In the genomic region with DNA sequence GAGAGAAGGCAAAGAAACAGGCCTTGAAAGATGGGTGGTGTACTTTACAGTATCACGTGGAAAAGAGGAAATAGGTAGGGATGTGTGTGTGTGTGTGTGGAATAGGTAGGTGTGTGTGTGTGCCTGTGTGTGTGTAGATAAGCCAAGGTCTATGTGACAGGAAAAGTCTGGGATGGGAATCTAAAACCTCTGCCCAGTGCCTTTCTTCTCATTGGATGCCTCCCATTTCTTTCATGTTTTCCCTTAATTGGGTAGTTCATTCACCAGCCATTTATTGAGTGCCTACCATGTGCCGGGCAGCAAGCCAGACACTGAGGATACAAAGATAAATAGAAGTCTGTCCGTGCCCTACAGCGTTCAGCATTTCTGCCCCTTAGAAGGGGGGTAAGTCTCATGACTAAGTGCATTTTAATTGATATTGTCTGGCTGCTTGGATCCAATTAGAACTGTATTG, we compare ENCODE assay signal across 1 cellular context.
TF ChIP-seq lines count a peak whose summit lies in the region.

No MANE protein-coding gene starts in this region.

TF ChIP-seq in SK-N-SH, 30 proteins besides CTCF, POLR2A, EP300 and RAD21:
- TF ChIP-seq, protein P1, sequence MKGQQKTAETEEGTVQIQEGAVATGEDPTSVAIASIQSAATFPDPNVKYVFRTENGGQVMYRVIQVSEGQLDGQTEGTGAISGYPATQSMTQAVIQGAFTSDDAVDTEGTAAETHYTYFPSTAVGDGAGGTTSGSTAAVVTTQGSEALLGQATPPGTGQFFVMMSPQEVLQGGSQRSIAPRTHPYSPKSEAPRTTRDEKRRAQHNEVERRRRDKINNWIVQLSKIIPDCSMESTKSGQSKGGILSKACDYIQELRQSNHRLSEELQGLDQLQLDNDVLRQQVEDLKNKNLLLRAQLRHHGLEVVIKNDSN (IDR thresholded peaks at IDR 0.05; ENCODE audit: borderline replicate concordance, low read depth) = no peak
- TF ChIP-seq, protein P2, sequence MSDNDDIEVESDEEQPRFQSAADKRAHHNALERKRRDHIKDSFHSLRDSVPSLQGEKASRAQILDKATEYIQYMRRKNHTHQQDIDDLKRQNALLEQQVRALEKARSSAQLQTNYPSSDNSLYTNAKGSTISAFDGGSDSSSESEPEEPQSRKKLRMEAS (IDR thresholded peaks at IDR 0.05; ENCODE audit: low read depth) = 0 out of 2 replicates have a peak, but pooled peaks have one; percentile 44
